1 cellular context compared by ENCODE assay signal in the genomic region with DNA sequence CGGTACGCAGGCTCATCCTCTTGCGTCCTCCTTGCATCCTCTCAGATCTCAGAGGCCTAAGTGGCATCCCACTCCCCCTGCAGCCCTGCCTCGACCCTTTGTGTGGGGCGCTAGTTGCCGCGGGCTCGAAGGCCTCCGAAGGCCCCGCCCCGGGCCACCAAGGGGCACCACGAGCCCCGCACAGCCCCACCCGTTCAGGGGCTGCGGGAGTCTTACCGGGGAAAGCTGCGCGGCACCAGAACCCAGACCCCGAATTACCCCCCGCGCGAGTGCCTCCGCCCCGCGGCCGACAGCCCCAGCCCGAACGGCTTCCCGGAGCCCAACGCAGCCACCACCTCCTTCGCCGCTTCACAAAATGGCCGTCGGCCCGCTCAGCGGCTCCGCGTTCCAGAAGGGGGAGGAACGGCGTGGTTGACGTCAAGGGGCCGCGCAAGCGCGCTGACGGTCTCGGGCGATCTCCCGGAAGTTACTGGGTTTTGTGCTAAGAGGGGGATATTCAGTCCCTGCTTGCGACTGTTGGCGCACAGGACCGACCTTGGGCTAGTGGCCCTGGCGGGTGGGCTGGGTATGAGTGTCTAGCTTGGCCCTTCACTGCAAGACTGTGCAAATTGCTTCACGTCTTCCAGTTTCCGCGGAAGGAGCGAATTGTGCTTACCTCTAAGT.
TF ChIP-seq lines count a peak whose summit lies in the region.

A gene (minus strand): TSS at position 357 of the 663 bp plus-strand sequence. CDS start 31,977 bp downstream, outside the sequence.
A gene with protein sequence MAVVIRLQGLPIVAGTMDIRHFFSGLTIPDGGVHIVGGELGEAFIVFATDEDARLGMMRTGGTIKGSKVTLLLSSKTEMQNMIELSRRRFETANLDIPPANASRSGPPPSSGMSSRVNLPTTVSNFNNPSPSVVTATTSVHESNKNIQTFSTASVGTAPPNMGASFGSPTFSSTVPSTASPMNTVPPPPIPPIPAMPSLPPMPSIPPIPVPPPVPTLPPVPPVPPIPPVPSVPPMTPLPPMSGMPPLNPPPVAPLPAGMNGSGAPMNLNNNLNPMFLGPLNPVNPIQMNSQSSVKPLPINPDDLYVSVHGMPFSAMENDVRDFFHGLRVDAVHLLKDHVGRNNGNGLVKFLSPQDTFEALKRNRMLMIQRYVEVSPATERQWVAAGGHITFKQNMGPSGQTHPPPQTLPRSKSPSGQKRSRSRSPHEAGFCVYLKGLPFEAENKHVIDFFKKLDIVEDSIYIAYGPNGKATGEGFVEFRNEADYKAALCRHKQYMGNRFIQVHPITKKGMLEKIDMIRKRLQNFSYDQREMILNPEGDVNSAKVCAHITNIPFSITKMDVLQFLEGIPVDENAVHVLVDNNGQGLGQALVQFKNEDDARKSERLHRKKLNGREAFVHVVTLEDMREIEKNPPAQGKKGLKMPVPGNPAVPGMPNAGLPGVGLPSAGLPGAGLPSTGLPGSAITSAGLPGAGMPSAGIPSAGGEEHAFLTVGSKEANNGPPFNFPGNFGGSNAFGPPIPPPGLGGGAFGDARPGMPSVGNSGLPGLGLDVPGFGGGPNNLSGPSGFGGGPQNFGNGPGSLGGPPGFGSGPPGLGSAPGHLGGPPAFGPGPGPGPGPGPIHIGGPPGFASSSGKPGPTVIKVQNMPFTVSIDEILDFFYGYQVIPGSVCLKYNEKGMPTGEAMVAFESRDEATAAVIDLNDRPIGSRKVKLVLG (minus strand): TSS at position 357 of the 663 bp plus-strand sequence. CDS start 9,578 bp downstream, outside the sequence.

TF ChIP-seq in K562, 482 proteins besides CTCF, POLR2A, EP300 and RAD21 (continued from another document and continues in another):
- TF ChIP-seq, protein P1, sequence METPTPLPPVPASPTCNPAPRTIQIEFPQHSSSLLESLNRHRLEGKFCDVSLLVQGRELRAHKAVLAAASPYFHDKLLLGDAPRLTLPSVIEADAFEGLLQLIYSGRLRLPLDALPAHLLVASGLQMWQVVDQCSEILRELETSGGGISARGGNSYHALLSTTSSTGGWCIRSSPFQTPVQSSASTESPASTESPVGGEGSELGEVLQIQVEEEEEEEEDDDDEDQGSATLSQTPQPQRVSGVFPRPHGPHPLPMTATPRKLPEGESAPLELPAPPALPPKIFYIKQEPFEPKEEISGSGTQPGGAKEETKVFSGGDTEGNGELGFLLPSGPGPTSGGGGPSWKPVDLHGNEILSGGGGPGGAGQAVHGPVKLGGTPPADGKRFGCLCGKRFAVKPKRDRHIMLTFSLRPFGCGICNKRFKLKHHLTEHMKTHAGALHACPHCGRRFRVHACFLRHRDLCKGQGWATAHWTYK (CRISPR knock-in tag; IDR thresholded peaks at IDR 0.05), result no peak; the same call in none of the 2 replicates
- TF ChIP-seq ZKSCAN3 (CRISPR knock-in tag; IDR thresholded peaks at IDR 0.05) (no peak), EP400 (IDR thresholded peaks at IDR 0.05) (peak; percentile 98), ZNF431 (CRISPR knock-in tag; IDR thresholded peaks at IDR 0.05) (no peak), ZNF586 (CRISPR knock-in tag; conservative IDR thresholded peaks at IDR 0.05) (no peak), C11orf30 (IDR thresholded peaks at IDR 0.05; ENCODE audit: low read depth) (0 out of 2 replicates have a peak, but pooled peaks have one; percentile 30), MAFK (IDR thresholded peaks at IDR 0.05; ENCODE audit: low read length) (no peak), ZNF668 (CRISPR knock-in tag; IDR thresholded peaks at IDR 0.05) (no peak), NFIX (CRISPR knock-in tag; IDR thresholded peaks at IDR 0.05; ENCODE audit: low read depth) (no peak), POLR2H (tag; IDR thresholded peaks at IDR 0.05; ENCODE audit: low read depth) (peak; percentile 96), ETV1 (tag; conservative IDR thresholded peaks at IDR 0.05; ENCODE audit: low read depth) (peak; percentile 80), RBFOX2 (IDR thresholded peaks at IDR 0.05; ENCODE audit: low read depth, low read length) (peak; percentile 100), PTBP1 (IDR thresholded peaks at IDR 0.05; ENCODE audit: low read depth, low read length) (no peak), BRF1 (IDR thresholded peaks at IDR 0.05; ENCODE audit: borderline replicate concordance, extremely low read depth, insufficient read length) (no peak), TRIM24 (IDR thresholded peaks at IDR 0.05) (peak in 1 of 2 experiments; percentile 10; a peak in 1 of 4 replicates), HMG20B (CRISPR knock-in tag; IDR thresholded peaks at IDR 0.05) (no peak), TCF7 (IDR thresholded peaks at IDR 0.05; ENCODE audit: borderline replicate concordance) (peak; percentile 54; the same call in 1 of the 2 replicates), NFE2 (IDR thresholded peaks at IDR 0.05; ENCODE audit: low read depth) (no peak), MAZ (CRISPR knock-in tag; conservative IDR thresholded peaks at IDR 0.05 in 1 of 2, IDR thresholded peaks at IDR 0.05 in 1 of 2) (peak; percentile 73 to 92), BCOR (IDR thresholded peaks at IDR 0.05) (no peak), ZNF124 (CRISPR knock-in tag; IDR thresholded peaks at IDR 0.05) (no peak), CAMTA2 (CRISPR knock-in tag; conservative IDR thresholded peaks at IDR 0.05) (peak; percentile 64; the same call in 1 of the 2 replicates), ZNF133 (CRISPR knock-in tag; IDR thresholded peaks at IDR 0.05) (no peak), PRPF4 (IDR thresholded peaks at IDR 0.05; ENCODE audit: insufficient read depth, low read depth, low read length, poor library complexity, severe bottlenecking) (peak; percentile 73), ARID2 (IDR thresholded peaks at IDR 0.05) (no peak), ZNF707 (CRISPR knock-in tag; conservative IDR thresholded peaks at IDR 0.05) (no peak), DNMT1 (IDR thresholded peaks at IDR 0.05) (no peak), ZBTB7A (IDR thresholded peaks at IDR 0.05; ENCODE audit: borderline replicate concordance, control insufficient read depth, low read depth, low read length) (peak; percentile 39; the same call in 1 of the 2 replicates), RBM25 (IDR thresholded peaks at IDR 0.05; ENCODE audit: low read depth, low read length, severe bottlenecking) (no peak), SLC30A9 (CRISPR knock-in tag; IDR thresholded peaks at IDR 0.05) (no peak), NFE2L1 (tag; IDR thresholded peaks at IDR 0.05; ENCODE audit: borderline replicate concordance, low read depth) (no peak), CHD4 (IDR thresholded peaks at IDR 0.05; ENCODE audit: insufficient read depth, insufficient replicate concordance, low read depth, low read length, poor library complexity, severe bottlenecking) (no peak), MTA2 (IDR thresholded peaks at IDR 0.05; ENCODE audit: low read depth) (no peak), ZC3H11A (IDR thresholded peaks at IDR 0.05; ENCODE audit: low read depth, low read length) (no peak), FOXJ3 (CRISPR knock-in tag; IDR thresholded peaks at IDR 0.05) (no peak), ZNF354B (CRISPR knock-in tag; IDR thresholded peaks at IDR 0.05) (no peak), TEAD2 (tag; IDR thresholded peaks at IDR 0.05) (no peak)
- TF ChIP-seq, protein P2, sequence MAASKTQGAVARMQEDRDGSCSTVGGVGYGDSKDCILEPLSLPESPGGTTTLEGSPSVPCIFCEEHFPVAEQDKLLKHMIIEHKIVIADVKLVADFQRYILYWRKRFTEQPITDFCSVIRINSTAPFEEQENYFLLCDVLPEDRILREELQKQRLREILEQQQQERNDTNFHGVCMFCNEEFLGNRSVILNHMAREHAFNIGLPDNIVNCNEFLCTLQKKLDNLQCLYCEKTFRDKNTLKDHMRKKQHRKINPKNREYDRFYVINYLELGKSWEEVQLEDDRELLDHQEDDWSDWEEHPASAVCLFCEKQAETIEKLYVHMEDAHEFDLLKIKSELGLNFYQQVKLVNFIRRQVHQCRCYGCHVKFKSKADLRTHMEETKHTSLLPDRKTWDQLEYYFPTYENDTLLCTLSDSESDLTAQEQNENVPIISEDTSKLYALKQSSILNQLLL (CRISPR knock-in tag; IDR thresholded peaks at IDR 0.05; ENCODE audit: borderline replicate concordance), result no peak
- TF ChIP-seq, protein P3, sequence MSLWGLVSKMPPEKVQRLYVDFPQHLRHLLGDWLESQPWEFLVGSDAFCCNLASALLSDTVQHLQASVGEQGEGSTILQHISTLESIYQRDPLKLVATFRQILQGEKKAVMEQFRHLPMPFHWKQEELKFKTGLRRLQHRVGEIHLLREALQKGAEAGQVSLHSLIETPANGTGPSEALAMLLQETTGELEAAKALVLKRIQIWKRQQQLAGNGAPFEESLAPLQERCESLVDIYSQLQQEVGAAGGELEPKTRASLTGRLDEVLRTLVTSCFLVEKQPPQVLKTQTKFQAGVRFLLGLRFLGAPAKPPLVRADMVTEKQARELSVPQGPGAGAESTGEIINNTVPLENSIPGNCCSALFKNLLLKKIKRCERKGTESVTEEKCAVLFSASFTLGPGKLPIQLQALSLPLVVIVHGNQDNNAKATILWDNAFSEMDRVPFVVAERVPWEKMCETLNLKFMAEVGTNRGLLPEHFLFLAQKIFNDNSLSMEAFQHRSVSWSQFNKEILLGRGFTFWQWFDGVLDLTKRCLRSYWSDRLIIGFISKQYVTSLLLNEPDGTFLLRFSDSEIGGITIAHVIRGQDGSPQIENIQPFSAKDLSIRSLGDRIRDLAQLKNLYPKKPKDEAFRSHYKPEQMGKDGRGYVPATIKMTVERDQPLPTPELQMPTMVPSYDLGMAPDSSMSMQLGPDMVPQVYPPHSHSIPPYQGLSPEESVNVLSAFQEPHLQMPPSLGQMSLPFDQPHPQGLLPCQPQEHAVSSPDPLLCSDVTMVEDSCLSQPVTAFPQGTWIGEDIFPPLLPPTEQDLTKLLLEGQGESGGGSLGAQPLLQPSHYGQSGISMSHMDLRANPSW (CRISPR knock-in tag; IDR thresholded peaks at IDR 0.05), result peak; percentile 63
- TF ChIP-seq, protein P4, sequence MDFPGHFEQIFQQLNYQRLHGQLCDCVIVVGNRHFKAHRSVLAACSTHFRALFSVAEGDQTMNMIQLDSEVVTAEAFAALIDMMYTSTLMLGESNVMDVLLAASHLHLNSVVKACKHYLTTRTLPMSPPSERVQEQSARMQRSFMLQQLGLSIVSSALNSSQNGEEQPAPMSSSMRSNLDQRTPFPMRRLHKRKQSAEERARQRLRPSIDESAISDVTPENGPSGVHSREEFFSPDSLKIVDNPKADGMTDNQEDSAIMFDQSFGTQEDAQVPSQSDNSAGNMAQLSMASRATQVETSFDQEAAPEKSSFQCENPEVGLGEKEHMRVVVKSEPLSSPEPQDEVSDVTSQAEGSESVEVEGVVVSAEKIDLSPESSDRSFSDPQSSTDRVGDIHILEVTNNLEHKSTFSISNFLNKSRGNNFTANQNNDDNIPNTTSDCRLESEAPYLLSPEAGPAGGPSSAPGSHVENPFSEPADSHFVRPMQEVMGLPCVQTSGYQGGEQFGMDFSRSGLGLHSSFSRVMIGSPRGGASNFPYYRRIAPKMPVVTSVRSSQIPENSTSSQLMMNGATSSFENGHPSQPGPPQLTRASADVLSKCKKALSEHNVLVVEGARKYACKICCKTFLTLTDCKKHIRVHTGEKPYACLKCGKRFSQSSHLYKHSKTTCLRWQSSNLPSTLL (IDR thresholded peaks at IDR 0.05), result no peak
- TF ChIP-seq, protein P5, sequence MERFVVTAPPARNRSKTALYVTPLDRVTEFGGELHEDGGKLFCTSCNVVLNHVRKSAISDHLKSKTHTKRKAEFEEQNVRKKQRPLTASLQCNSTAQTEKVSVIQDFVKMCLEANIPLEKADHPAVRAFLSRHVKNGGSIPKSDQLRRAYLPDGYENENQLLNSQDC (CRISPR knock-in tag; IDR thresholded peaks at IDR 0.05), result no peak
- TF ChIP-seq, protein P6, sequence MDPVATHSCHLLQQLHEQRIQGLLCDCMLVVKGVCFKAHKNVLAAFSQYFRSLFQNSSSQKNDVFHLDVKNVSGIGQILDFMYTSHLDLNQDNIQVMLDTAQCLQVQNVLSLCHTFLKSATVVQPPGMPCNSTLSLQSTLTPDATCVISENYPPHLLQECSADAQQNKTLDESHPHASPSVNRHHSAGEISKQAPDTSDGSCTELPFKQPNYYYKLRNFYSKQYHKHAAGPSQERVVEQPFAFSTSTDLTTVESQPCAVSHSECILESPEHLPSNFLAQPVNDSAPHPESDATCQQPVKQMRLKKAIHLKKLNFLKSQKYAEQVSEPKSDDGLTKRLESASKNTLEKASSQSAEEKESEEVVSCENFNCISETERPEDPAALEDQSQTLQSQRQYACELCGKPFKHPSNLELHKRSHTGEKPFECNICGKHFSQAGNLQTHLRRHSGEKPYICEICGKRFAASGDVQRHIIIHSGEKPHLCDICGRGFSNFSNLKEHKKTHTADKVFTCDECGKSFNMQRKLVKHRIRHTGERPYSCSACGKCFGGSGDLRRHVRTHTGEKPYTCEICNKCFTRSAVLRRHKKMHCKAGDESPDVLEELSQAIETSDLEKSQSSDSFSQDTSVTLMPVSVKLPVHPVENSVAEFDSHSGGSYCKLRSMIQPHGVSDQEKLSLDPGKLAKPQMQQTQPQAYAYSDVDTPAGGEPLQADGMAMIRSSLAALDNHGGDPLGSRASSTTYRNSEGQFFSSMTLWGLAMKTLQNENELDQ (CRISPR knock-in tag; IDR thresholded peaks at IDR 0.05; ENCODE audit: borderline replicate concordance), result 0 out of 2 replicates have a peak, but pooled peaks have one; percentile 20
- TF ChIP-seq, protein P7, sequence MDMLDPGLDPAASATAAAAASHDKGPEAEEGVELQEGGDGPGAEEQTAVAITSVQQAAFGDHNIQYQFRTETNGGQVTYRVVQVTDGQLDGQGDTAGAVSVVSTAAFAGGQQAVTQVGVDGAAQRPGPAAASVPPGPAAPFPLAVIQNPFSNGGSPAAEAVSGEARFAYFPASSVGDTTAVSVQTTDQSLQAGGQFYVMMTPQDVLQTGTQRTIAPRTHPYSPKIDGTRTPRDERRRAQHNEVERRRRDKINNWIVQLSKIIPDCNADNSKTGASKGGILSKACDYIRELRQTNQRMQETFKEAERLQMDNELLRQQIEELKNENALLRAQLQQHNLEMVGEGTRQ (CRISPR knock-in tag; IDR thresholded peaks at IDR 0.05), result no peak
- TF ChIP-seq, protein P8, sequence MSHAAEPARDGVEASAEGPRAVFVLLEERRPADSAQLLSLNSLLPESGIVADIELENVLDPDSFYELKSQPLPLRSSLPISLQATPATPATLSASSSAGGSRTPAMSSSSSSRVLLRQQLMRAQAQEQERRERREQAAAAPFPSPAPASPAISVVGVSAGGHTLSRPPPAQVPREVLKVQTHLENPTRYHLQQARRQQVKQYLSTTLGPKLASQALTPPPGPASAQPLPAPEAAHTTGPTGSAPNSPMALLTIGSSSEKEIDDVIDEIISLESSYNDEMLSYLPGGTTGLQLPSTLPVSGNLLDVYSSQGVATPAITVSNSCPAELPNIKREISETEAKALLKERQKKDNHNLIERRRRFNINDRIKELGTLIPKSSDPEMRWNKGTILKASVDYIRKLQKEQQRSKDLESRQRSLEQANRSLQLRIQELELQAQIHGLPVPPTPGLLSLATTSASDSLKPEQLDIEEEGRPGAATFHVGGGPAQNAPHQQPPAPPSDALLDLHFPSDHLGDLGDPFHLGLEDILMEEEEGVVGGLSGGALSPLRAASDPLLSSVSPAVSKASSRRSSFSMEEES (CRISPR knock-in tag; IDR thresholded peaks at IDR 0.05), result no peak
